Comparison of ENCODE assay signal across 8 cellular contexts in the genomic region with DNA sequence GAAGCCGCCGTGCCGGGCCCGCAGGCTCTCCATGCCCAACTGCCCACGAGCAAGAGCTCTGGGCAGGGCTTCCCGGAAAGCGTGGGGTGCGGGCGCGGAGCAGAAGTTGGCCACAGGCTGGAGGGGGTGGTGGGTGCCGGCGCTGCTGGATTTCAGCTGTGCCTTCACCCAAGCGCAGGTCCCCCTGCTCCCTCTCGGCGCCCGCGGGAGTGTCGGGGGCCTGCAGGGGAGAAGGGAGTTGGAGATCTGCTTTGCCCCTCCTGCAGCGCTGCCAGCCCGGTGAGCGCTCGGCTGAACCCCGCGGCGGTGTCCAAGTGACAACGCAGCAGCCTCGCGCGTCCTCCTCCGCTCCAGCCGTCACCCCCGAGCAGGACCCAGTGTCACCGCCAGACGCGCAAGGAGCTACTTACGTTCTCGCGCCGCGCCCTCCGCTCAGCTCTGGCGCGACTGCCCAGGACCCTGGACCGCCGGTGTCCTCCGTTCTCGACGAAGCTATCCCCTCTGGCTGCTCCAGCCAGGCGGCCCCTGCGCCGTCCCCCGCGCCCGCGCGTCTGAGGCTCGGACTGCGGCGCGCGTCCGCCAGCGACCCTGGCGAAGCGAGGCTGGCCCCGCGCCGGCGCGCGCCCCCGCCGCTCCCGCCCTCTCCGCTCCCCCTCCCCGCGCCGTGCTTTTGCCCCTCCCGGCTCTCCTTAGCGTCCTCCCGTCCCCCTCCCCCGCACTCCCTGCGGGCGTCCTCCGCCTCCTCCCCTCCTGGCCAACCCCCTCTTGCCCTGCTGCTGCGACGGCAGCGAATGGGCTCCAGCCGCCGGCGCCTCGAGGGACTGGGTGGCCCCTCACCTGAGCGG. TPM values are rescaled to one million over a fixed set of nuclear protein-coding genes. Genes with fewer than 3 reads are reported as not detected.
DNase-seq lines count a peak whose midpoint lies in the region; ATAC-seq and TF ChIP-seq lines count a peak whose summit lies in the region.

A gene (minus strand): TSS at position 604 of the 845 bp plus-strand sequence. CDS start 216,372 bp downstream, outside the sequence.

- no peaks in the 10 kb centered on the region for H3K36me3 ChIP-seq in ectodermal cell (ENCODE audit: control insufficient read depth, insufficient read depth, low read length)
- H3K36me3 ChIP-seq in lower lobe of right lung = no peaks in the 10 kb centered on the region

- H3K27me3 ChIP-seq in ectodermal cell (ENCODE audit: control insufficient read depth, insufficient read depth, low read length, poor library complexity, severe bottlenecking) = peaks cover 46% of the 10 kb centered on the region
- H3K27me3 ChIP-seq in lower lobe of right lung (ENCODE audit: low read depth) = peaks cover 43% of the 10 kb centered on the region

- H3K9me3 ChIP-seq in T-helper 17 cell (ENCODE audit: control insufficient read depth, low read length, poor library complexity, severe bottlenecking) = no peaks in the 10 kb centered on the region
- H3K9me3 ChIP-seq in ectodermal cell (ENCODE audit: control insufficient read depth, low read length) = no peaks in the 10 kb centered on the region
- H3K9me3 ChIP-seq in lower lobe of right lung = no peaks in the 10 kb centered on the region

- 0% methylated on average over 92 to 93 of the region's 93 CpGs for whole genome bisulfite sequencing in ectodermal cell, 2 experiments

- in situ Hi-C loops in ACHN (cut with HindIII; ENCODE audit: low pct_ligation_motif_present, low pct_unique_long_range_greater_than_20kb, low sequenced_read_pairs) = no loop called here

- H3K4me3 Mint-ChIP-seq in T-helper 17 cell = peak within 1 kb of the TSS; percentile 68
- H3K4me3 Mint-ChIP-seq in stimulated activated naive B cell treated with anti-CD40 and anti-IgM and Interleukin-4, amounts not matched to agents 10 μg/mL and 1 μg/mL and 100 μg/mL, for 72 hours = peak within 1 kb of the TSS; percentile 79 to 83

- TF ChIP-seq CTCF in lower lobe of right lung (IDR thresholded peaks at IDR 0.05) = no peak

- H3K27me3 Mint-ChIP-seq in T-helper 17 cell = peaks cover 67% of the 10 kb centered on the region
- peaks cover 48 to 52% of the 10 kb centered on the region in 2 donors for H3K27me3 Mint-ChIP-seq in stimulated activated naive B cell treated with anti-CD40 and anti-IgM and Interleukin-4, amounts not matched to agents 10 μg/mL and 1 μg/mL and 100 μg/mL, for 72 hours

- peaks cover 8% of the 10 kb centered on the region for H3K4me1 Mint-ChIP-seq in T-helper 17 cell
- H3K4me1 Mint-ChIP-seq in stimulated activated naive B cell treated with anti-CD40 and anti-IgM and Interleukin-4, amounts not matched to agents 10 μg/mL and 1 μg/mL and 100 μg/mL, for 72 hours = peaks cover 6 to 32% of the 10 kb centered on the region in 2 donors

- no peaks in the 10 kb centered on the region for H3K4me1 ChIP-seq in ectodermal cell (ENCODE audit: control insufficient read depth, insufficient read depth, low read length)
- peaks cover 16% of the 10 kb centered on the region for H3K4me1 ChIP-seq in lower lobe of right lung

- H3K4me3 ChIP-seq in ectodermal cell (ENCODE audit: insufficient read depth, low read depth, low read length) = peak within 1 kb of the TSS; percentile 68
- H3K4me3 ChIP-seq in lower lobe of right lung = peak within 1 kb of the TSS; percentile 47

- DNase-seq in ACHN (peak; percentile 31), NCI-H1092 treated with DMSO at 0.1 percent for 48 hours (lab: John Stamatoyannopoulos, UW) (peak; percentile 93), T-helper 17 cell (no peak), lower lobe of right lung (peak; percentile 51), amniotic stem cell (lab: John Stamatoyannopoulos, UW) (no peak)
- peak; percentile 22 for DNase-seq in stimulated activated naive B cell treated with anti-CD40 and anti-IgM and Interleukin-4, amounts not matched to agents 10 μg/mL and 1 μg/mL and 100 μg/mL, for 72 hours

- H3K36me3 Mint-ChIP-seq in T-helper 17 cell (ENCODE audit: low read depth) = peaks cover 10% of the 10 kb centered on the region
- H3K36me3 Mint-ChIP-seq in stimulated activated naive B cell treated with anti-CD40 and anti-IgM and Interleukin-4, amounts not matched to agents 10 μg/mL and 1 μg/mL and 100 μg/mL, for 72 hours = no peaks in the 10 kb centered on the region

- H3K27ac ChIP-seq in ectodermal cell (ENCODE audit: insufficient read depth, low read depth, low read length, poor library complexity, severe bottlenecking) (no peak within 1 kb of the TSS), lower lobe of right lung (peak within 1 kb of the TSS; percentile 18)

- no peaks in the 10 kb centered on the region for H3K9me3 Mint-ChIP-seq in stimulated activated naive B cell treated with anti-CD40 and anti-IgM and Interleukin-4, amounts not matched to agents 10 μg/mL and 1 μg/mL and 100 μg/mL, for 72 hours

- peak; percentile 35 for ATAC-seq in GM18868 (IDR thresholded peaks at IDR 0.05; ENCODE audit: unreplicated experiment)
- no peak for ATAC-seq in T-helper 17 cell
- ATAC-seq in lower lobe of right lung = peak; percentile 46 to 55
- peak; percentile 58 to 60 for ATAC-seq in stimulated activated naive B cell treated with anti-CD40 and anti-IgM and Interleukin-4, amounts not matched to agents 10 μg/mL and 1 μg/mL and 100 μg/mL, for 72 hours (replicated peaks)

- no peak within 1 kb of the TSS for H3K27ac Mint-ChIP-seq in T-helper 17 cell
- H3K27ac Mint-ChIP-seq in stimulated activated naive B cell treated with anti-CD40 and anti-IgM and Interleukin-4, amounts not matched to agents 10 μg/mL and 1 μg/mL and 100 μg/mL, for 72 hours = no peak within 1 kb of the TSS

- intact Hi-C loops in lower lobe of right lung (cut with DNase I) = no loop called here

RNA-seq across cellular contexts. Expression of the gene that starts here (rescaled TPM):
- not detected for total RNA-seq in T-helper 17 cell
- 82.8 TPM for polyA plus RNA-seq in ectodermal cell (2013, experiment 1 of 4)
- polyA plus RNA-seq in ectodermal cell (2013, experiment 2 of 4) = 109 TPM
- polyA plus RNA-seq in ectodermal cell (2013, experiment 3 of 4) = 81.8 TPM
- polyA plus RNA-seq in ectodermal cell (2013, experiment 4 of 4) = 89.0 TPM
- 2.6 TPM for total RNA-seq in lower lobe of right lung

Comparison
In these comparisons a context has a peak if more than half of its experiments do, and no peak if none do; other contexts are left out.
1. DNase-seq: peak in ACHN (single experiment), NCI-H1092 treated with DMSO at 0.1 percent for 48 hours (single experiment), lower lobe of right lung (single experiment) and stimulated activated naive B cell treated with anti-CD40 and anti-IgM and Interleukin-4, amounts not matched to agents 10 μg/mL and 1 μg/mL and 100 μg/mL, for 72 hours (single experiment); none in T-helper 17 cell (0 of 3) and amniotic stem cell (single experiment).